In the genomic region with DNA sequence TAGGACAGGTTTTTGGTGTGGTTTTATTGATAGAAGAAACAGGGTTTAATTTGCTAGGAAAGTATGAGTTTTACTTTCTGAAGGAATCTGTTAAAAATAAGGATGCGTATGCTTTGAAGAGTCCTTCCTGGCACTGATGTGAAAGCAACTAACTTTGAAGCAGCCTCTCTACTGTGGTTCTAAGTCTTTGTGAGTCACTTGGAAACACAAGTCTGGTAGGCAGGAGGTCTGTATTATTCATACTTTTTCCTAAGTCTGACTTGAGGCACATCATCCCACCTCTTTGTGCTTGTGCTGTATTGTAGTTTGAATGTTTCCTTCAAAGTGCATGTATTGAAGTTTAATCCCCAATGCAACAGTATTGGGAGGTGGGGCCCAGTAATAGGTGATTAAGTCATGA, we compare ENCODE assay signal across 18 cellular contexts.
"Had no signal": no experiment of that assay in that cellular context is flagged by ENCODE, and none has a peak within 500 bp of the region (broad histone marks: within the 10 kb centered on the region; RNA-seq: fewer than 3 reads in every experiment).

No MANE protein-coding gene starts in this region.

- H3K4me3 ChIP-seq: cardiac muscle cell, gastrocnemius medialis, heart right ventricle, lung, neural progenitor cell, pancreas, transverse colon had no signal

- H2AFZ ChIP-seq: neural progenitor cell had no signal

- H3K4me1 ChIP-seq: gastrocnemius medialis, heart right ventricle, neural progenitor cell, pancreas, transverse colon had no signal

- H3K36me3 ChIP-seq: cardiac muscle cell, gastrocnemius medialis, heart right ventricle, neural progenitor cell, pancreas, transverse colon had no signal

- H3K9me3 Mint-ChIP-seq: neural progenitor cell had no signal

- DNase-seq: activated CD4-positive, alpha-beta memory T cell treated with anti-CD3 and anti-CD28 coated beads, Interleukin-2, amount 10 ng/mL, durations not matched to agents 7 days and 5 days; activated CD4-positive, alpha-beta T cell treated with anti-CD3 and anti-CD28 coated beads for 4 hours; activated effector memory CD4-positive, alpha-beta T cell treated with anti-CD3 and anti-CD28 coated beads, Interleukin-2, amount 50 U/mL, for 16 hours; activated T-cell treated with anti-CD3 and anti-CD28 coated beads, Interleukin-2, amount 50 U/mL, for 24 hours; amygdala; gastrocnemius medialis; heart right ventricle; left colon; naive B cell; pancreas; SW 1271; transverse colon had no signal

- H3K27ac Mint-ChIP-seq: activated CD4-positive, alpha-beta memory T cell treated with anti-CD3 and anti-CD28 coated beads, Interleukin-2, amount 10 ng/mL, durations not matched to agents 7 days and 5 days; activated naive CD4-positive, alpha-beta T cell treated with anti-CD3 and anti-CD28 coated beads, Interleukin-2, amount 50 U/mL, for 24 hours; activated T-cell treated with anti-CD3 and anti-CD28 coated beads, Interleukin-2, amount 50 U/mL, for 24 hours; naive B cell; neural progenitor cell; stimulated activated effector memory CD8-positive, alpha-beta T cell treated with anti-CD3 and anti-CD28 coated beads, Interleukin-12 subunit alpha, Interleukin-12 subunit beta, amount 100 ng/mL, for 72 hours; WTC11 had no signal

- H3K4me2 ChIP-seq: neural progenitor cell had no signal

- H3K9ac ChIP-seq: neural progenitor cell had no signal

- ATAC-seq: gastrocnemius medialis, heart right ventricle, left colon, WTC11 had no signal

- H3K27me3 Mint-ChIP-seq: activated CD4-positive, alpha-beta memory T cell treated with anti-CD3 and anti-CD28 coated beads, Interleukin-2, amount 10 ng/mL, durations not matched to agents 7 days and 5 days; activated naive CD4-positive, alpha-beta T cell treated with anti-CD3 and anti-CD28 coated beads, Interleukin-2, amount 50 U/mL, for 24 hours; activated T-cell treated with anti-CD3 and anti-CD28 coated beads, Interleukin-2, amount 50 U/mL, for 24 hours had no signal

- H3K27ac ChIP-seq: cardiac muscle cell, gastrocnemius medialis, heart right ventricle, neural progenitor cell, pancreas, transverse colon had no signal

- H3K9me3 ChIP-seq: gastrocnemius medialis, heart right ventricle, pancreas, transverse colon had no signal

- H3K4me3 Mint-ChIP-seq: activated CD4-positive, alpha-beta memory T cell treated with anti-CD3 and anti-CD28 coated beads, Interleukin-2, amount 10 ng/mL, durations not matched to agents 7 days and 5 days; activated naive CD4-positive, alpha-beta T cell treated with anti-CD3 and anti-CD28 coated beads, Interleukin-2, amount 50 U/mL, for 24 hours; activated T-cell treated with anti-CD3 and anti-CD28 coated beads, Interleukin-2, amount 50 U/mL, for 24 hours; naive B cell; neural progenitor cell; stimulated activated effector memory CD8-positive, alpha-beta T cell treated with anti-CD3 and anti-CD28 coated beads, Interleukin-12 subunit alpha, Interleukin-12 subunit beta, amount 100 ng/mL, for 72 hours; WTC11 had no signal

- H3K4me1 Mint-ChIP-seq: activated CD4-positive, alpha-beta memory T cell treated with anti-CD3 and anti-CD28 coated beads, Interleukin-2, amount 10 ng/mL, durations not matched to agents 7 days and 5 days; activated naive CD4-positive, alpha-beta T cell treated with anti-CD3 and anti-CD28 coated beads, Interleukin-2, amount 50 U/mL, for 24 hours; naive B cell; neural progenitor cell; stimulated activated effector memory CD8-positive, alpha-beta T cell treated with anti-CD3 and anti-CD28 coated beads, Interleukin-12 subunit alpha, Interleukin-12 subunit beta, amount 100 ng/mL, for 72 hours had no signal

- H3K27me3 ChIP-seq: cardiac muscle cell, gastrocnemius medialis, heart right ventricle, neural progenitor cell, pancreas, transverse colon had no signal

- H3K36me3 Mint-ChIP-seq: activated naive CD4-positive, alpha-beta T cell treated with anti-CD3 and anti-CD28 coated beads, Interleukin-2, amount 50 U/mL, for 24 hours; naive B cell; neural progenitor cell; stimulated activated effector memory CD8-positive, alpha-beta T cell treated with anti-CD3 and anti-CD28 coated beads, Interleukin-12 subunit alpha, Interleukin-12 subunit beta, amount 100 ng/mL, for 72 hours; WTC11 had no signal
